ENCODE assay signal across 8 cellular contexts in the genomic region with DNA sequence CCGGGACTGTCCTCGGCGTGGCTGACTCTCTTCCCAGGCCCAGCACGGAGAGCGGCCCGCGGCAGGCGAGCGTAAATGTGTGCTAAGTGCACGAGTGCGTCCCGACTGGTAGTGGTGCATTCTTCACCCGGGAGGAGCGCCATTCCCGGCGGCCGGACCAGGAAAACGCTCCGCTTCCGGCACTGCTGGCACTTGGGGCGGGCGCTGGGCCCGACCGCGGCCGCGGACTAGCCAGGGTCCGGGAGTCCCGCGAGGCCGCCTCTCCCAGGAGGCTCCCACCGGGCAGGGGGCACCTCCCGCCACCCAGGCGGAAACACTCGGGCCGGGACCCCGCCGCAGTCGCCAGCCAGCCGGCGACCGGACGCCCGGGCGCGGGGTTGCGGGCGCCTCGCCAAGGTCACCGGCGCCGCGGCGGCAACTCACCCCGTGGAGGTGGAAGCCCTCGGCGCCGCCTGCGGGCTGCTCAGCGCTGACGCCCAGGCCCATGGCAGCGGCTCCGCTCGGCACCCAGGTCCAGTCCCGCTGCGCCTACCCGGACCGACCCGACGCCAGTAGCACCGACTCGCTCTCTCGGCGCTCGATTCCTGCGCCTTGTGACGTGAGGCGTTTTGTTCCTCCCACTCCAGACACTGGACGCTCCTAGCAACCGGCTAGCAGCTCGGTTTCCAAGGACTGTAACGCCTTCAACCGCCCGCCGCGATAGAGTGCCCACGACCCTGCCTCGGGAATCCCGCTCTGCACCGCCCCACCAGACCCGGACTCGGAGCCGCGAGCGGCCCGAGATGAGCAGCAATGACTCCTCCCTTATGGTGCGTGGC. TPM values are rescaled to one million over a fixed set of nuclear protein-coding genes. Genes with fewer than 3 reads are reported as not detected.
DNase-seq lines count a peak whose midpoint lies in the region; ATAC-seq and TF ChIP-seq lines count a peak whose summit lies in the region.

A gene (minus strand): TSS at position 572 of the 818 bp plus-strand sequence. CDS start 86 bp downstream, at position 486.
A gene with protein sequence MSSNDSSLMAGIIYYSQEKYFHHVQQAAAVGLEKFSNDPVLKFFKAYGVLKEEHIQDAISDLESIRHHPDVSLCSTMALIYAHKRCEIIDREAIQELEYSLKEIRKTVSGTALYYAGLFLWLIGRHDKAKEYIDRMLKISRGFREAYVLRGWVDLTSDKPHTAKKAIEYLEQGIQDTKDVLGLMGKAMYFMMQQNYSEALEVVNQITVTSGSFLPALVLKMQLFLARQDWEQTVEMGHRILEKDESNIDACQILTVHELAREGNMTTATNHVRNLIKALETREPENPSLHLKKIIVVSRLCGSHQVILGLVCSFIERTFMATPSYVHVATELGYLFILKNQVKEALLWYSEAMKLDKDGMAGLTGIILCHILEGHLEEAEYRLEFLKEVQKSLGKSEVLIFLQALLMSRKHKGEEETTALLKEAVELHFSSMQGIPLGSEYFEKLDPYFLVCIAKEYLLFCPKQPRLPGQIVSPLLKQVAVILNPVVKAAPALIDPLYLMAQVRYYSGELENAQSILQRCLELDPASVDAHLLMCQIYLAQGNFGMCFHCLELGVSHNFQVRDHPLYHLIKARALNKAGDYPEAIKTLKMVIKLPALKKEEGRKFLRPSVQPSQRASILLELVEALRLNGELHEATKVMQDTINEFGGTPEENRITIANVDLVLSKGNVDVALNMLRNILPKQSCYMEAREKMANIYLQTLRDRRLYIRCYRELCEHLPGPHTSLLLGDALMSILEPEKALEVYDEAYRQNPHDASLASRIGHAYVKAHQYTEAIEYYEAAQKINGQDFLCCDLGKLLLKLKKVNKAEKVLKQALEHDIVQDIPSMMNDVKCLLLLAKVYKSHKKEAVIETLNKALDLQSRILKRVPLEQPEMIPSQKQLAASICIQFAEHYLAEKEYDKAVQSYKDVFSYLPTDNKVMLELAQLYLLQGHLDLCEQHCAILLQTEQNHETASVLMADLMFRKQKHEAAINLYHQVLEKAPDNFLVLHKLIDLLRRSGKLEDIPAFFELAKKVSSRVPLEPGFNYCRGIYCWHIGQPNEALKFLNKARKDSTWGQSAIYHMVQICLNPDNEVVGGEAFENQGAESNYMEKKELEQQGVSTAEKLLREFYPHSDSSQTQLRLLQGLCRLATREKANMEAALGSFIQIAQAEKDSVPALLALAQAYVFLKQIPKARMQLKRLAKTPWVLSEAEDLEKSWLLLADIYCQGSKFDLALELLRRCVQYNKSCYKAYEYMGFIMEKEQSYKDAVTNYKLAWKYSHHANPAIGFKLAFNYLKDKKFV (N-terminal part only) (plus strand): TSS at position 625 of the 818 bp plus-strand sequence. CDS start 158 bp downstream, at position 783.

- H3F3A ChIP-seq in GM23338 (replicated peaks; ENCODE audit: low read depth) = no peaks in the 10 kb centered on the region

- TF ChIP-seq POLR2A in thyroid gland (IDR thresholded peaks at IDR 0.05) = peak in 1 of 2 donors; percentile 88

- H3K9ac ChIP-seq in SK-N-MC (ENCODE audit: insufficient read length) = peak within 1 kb of the TSS; percentile 67

- peak; percentile 72 for ATAC-seq in GM23338

- H3K4me1 ChIP-seq in GM23338 (ENCODE audit: insufficient read depth) (no peaks in the 10 kb centered on the region), osteoblast (ENCODE audit: insufficient read depth, low read length) (peaks cover 18% of the 10 kb centered on the region), thyroid gland (peaks cover 35 to 42% of the 10 kb centered on the region in 2 donors)

- peaks cover 33% of the 10 kb centered on the region for H3K4me1 Mint-ChIP-seq in GM23338
- H3K4me1 Mint-ChIP-seq in activated naive CD8-positive, alpha-beta T cell treated with anti-CD3 and anti-CD28 coated beads for 36 hours = peaks cover 41% of the 10 kb centered on the region

- H3K4me2 ChIP-seq in GM23338 (peak within 1 kb of the TSS; percentile 82), osteoblast (ENCODE audit: insufficient read depth, low read length) (peak within 1 kb of the TSS; percentile 91)

- H4K20me1 ChIP-seq in GM23338 (replicated peaks; ENCODE audit: insufficient read depth) (peaks cover 7% of the 10 kb centered on the region), osteoblast (ENCODE audit: insufficient read depth, low read length) (peaks cover 34% of the 10 kb centered on the region)

- H3K27ac ChIP-seq in GM23338 (ENCODE audit: low read depth) (no peak within 1 kb of the TSS), SK-N-MC (no peak within 1 kb of the TSS), osteoblast (ENCODE audit: low read depth, low read length) (peak within 1 kb of the TSS; percentile 95), thyroid gland (peak within 1 kb of the TSS; percentile 64 to 91 (median 74))

- no peaks in the 10 kb centered on the region for H3K36me3 ChIP-seq in GM23338 (ENCODE audit: insufficient read depth)
- H3K36me3 ChIP-seq in SK-N-MC (ENCODE audit: insufficient read depth, low read length) = no peaks in the 10 kb centered on the region
- H3K36me3 ChIP-seq in osteoblast (ENCODE audit: insufficient read depth, low read length) = peaks cover 6% of the 10 kb centered on the region
- H3K36me3 ChIP-seq in thyroid gland = no peaks in the 10 kb centered on the region

- DNase-seq in ELR (ENCODE audit: low read depth) (peak; percentile 85), GM23338 (ENCODE audit: low spot score) (peak; percentile 92), LoVo (ENCODE audit: low spot score) (peak; percentile 76), SK-N-MC (ENCODE audit: low read depth, low spot score) (no peak), head of caudate nucleus (peak; percentile 88 to 97 (median 94)), osteoblast (ENCODE audit: insufficient read length, low spot score, missing footprints) (peak; percentile 99), thyroid gland (peak; percentile 91)
- DNase-seq in activated naive CD8-positive, alpha-beta T cell treated with anti-CD3 and anti-CD28 coated beads for 36 hours = peak; percentile 53

- no peaks in the 10 kb centered on the region; the same call in 1 of the 3 replicates for H3K36me3 Mint-ChIP-seq in GM23338 (ENCODE audit: low read depth)
- no peaks in the 10 kb centered on the region for H3K36me3 Mint-ChIP-seq in activated naive CD8-positive, alpha-beta T cell treated with anti-CD3 and anti-CD28 coated beads for 36 hours

- H3K9me2 ChIP-seq in GM23338 (ENCODE audit: insufficient read depth) = no peaks in the 10 kb centered on the region

- H2AFZ ChIP-seq in GM23338 = peak within 1 kb of the TSS; percentile 98
- peak within 1 kb of the TSS; percentile 93 for H2AFZ ChIP-seq in osteoblast (ENCODE audit: low read length)

- 0% methylated on average over 15 to 30 of the region's 97 CpGs for WGBS in thyroid gland, 2 donors

- no peaks in the 10 kb centered on the region; the same call in 2 of the 3 replicates for H3K9me3 Mint-ChIP-seq in GM23338
- H3K9me3 Mint-ChIP-seq in activated naive CD8-positive, alpha-beta T cell treated with anti-CD3 and anti-CD28 coated beads for 36 hours = no peaks in the 10 kb centered on the region

- peak within 1 kb of the TSS; percentile 94 for H3K4me3 Mint-ChIP-seq in GM23338
- peak within 1 kb of the TSS; percentile 84 for H3K4me3 Mint-ChIP-seq in activated naive CD8-positive, alpha-beta T cell treated with anti-CD3 and anti-CD28 coated beads for 36 hours

- intact Hi-C loops in head of caudate nucleus (cut with DNase I) (loop anchor here (10.0 kb wide), 1 partner anchor 52 kb away; a partner anchor contains a TSS), thyroid gland (cut with DNase I) (no loop called here)

- H3K27me3 Mint-ChIP-seq in GM23338 (ENCODE audit: insufficient read depth, low read depth, poor library complexity) = peaks cover 10% of the 10 kb centered on the region
- H3K27me3 Mint-ChIP-seq in activated naive CD8-positive, alpha-beta T cell treated with anti-CD3 and anti-CD28 coated beads for 36 hours = no peaks in the 10 kb centered on the region

- H3K4me3 ChIP-seq in GM23338 (peak within 1 kb of the TSS; percentile 98), SK-N-MC (peak within 1 kb of the TSS; percentile 79), osteoblast (ENCODE audit: insufficient read depth, low read length) (peak within 1 kb of the TSS; percentile 99), thyroid gland (replicated peaks in 1 of 3) (peak within 1 kb of the TSS; percentile 49 to 88 (median 82))

- H3K9me3 ChIP-seq in SK-N-MC (ENCODE audit: low read depth, low read length) = no peaks in the 10 kb centered on the region
- no peaks in the 10 kb centered on the region for H3K9me3 ChIP-seq in osteoblast (ENCODE audit: low read depth, low read length)
- no peaks in the 10 kb centered on the region for H3K9me3 ChIP-seq in thyroid gland

- H3K27me3 ChIP-seq in GM23338 (ENCODE audit: insufficient read depth) = no peaks in the 10 kb centered on the region
- H3K27me3 ChIP-seq in osteoblast (ENCODE audit: insufficient read depth, low read length) = no peaks in the 10 kb centered on the region
- no peaks in the 10 kb centered on the region for H3K27me3 ChIP-seq in thyroid gland

- peaks cover 9% of the 10 kb centered on the region for H3K79me2 ChIP-seq in GM23338 (replicated peaks; ENCODE audit: insufficient read depth)
- H3K79me2 ChIP-seq in osteoblast (ENCODE audit: insufficient read depth, low read length) = peaks cover 51% of the 10 kb centered on the region

- H3K27ac Mint-ChIP-seq in GM23338 = peak within 1 kb of the TSS; percentile 53
- peak within 1 kb of the TSS; percentile 71 for H3K27ac Mint-ChIP-seq in activated naive CD8-positive, alpha-beta T cell treated with anti-CD3 and anti-CD28 coated beads for 36 hours

- no peak for TF ChIP-seq CTCF in GM23338 (conservative IDR thresholded peaks at IDR 0.05; ENCODE audit: low read depth in 2 of 2)
- TF ChIP-seq CTCF in osteoblast (IDR thresholded peaks at IDR 0.05; ENCODE audit: extremely low read depth, low read depth, low read length) = no peak
- peak in 1 of 6 experiments; percentile 9 for TF ChIP-seq CTCF in thyroid gland (IDR thresholded peaks at IDR 0.05)

TF ChIP-seq in GM23338, 12 proteins besides CTCF, POLR2A, EP300 and RAD21 (continues in another document):
- no peak for TF ChIP-seq NANOG (IDR thresholded peaks at IDR 0.05; ENCODE audit: borderline replicate concordance)

RNA-seq across cellular contexts. Expression of the first gene that starts in this region (rescaled TPM):
- total RNA-seq in GM23338 (2014; rRNA removed; shearing (Covaris generic)) = 32.7 and 38.3 TPM in 2 replicates
- polyA plus RNA-seq in GM23338 (2016; fragmentation: Nextera tagmentation; extraction: Ambion mirVana) = 8.5 and 10.3 TPM in 2 replicates
- total RNA-seq in activated naive CD8-positive, alpha-beta T cell treated with anti-CD3 and anti-CD28 coated beads for 36 hours = 10 to 100 TPM; 11.5 to 11.9 TPM
- total RNA-seq in osteoblast (44.5 and 46.0 TPM in 2 replicates), thyroid gland (100 to 1,000 TPM in 2 of 4 donors, 10 to 100 TPM in 2; 64.6 to 105 (median 101) TPM)

RNA-seq across cellular contexts. Expression of the second gene that starts in this region (rescaled TPM):
- 2.0 and 2.1 TPM in 2 replicates for total RNA-seq in GM23338 (2014; rRNA removed; shearing (Covaris generic))
- polyA plus RNA-seq in GM23338 (2016; fragmentation: Nextera tagmentation; extraction: Ambion mirVana) = 1.8 and 2.5 TPM in 2 replicates
- under 1 TPM; 0.42 to 0.78 TPM for total RNA-seq in activated naive CD8-positive, alpha-beta T cell treated with anti-CD3 and anti-CD28 coated beads for 36 hours
- 6.9 and 8.5 TPM in 2 replicates for total RNA-seq in osteoblast
- 10 to 100 TPM in 3 of 4 donors, 1 to 10 TPM in 1; 8.9 to 17.8 (median 11.7) TPM for total RNA-seq in thyroid gland

Comparison
In these comparisons a context has a peak if more than half of its experiments do, and no peak if none do; other contexts are left out.
1. H3K27ac ChIP-seq: peak in osteoblast (single experiment) and thyroid gland (3 of 3); none in GM23338 (single experiment) and SK-N-MC (single experiment).
2. Peak in every context shown above with its lines, with median percentiles within 50 percentile points of each other: H3K4me3 ChIP-seq.